In the genomic region with DNA sequence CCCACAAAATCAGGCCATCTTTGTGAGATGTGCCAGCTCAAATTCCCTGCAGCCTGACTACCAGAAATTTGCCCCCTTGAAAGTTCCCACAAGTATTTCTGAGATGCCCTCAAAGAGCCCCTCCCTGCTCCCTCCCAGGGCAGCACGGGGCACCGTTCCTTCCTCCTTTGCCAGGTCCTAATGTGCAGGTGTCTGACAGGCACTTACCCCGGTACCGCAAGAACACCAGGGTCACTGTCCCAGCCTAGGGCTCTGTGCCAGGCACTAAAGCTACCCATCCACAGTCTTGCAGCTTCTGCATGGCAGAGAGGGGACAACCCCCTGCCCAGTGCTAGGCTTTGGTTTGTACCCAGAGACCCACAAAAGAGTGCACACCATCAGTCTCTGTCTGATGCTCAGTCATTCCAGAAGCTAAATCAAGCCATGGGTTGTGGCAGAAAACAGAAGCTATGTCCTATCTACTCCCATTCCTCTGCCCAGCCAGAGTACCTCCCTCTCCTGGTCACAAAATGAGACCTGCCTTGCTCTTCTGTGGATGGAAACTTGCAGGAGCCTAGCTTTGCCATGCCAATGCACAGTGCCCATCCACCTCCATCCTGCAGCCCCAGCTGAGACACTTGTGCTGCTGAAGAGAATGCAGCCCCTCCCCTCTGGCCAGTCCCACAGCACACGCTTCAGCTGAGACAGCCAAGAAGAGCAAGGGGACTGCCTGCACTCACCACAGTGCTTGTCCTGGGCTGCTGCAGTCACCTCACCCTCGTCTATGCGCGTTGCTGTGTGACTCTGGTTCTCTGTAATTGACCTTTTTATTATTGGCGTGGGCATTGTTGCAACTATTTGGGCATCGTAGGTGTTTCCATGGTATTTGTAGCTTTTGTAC, we compare ENCODE assay signal across 1 cellular context.
TF ChIP-seq lines count a peak whose summit lies in the region.

No MANE protein-coding gene starts in this region.

TF ChIP-seq in H1, 55 proteins besides CTCF, POLR2A, EP300 and RAD21:
- no peak for TF ChIP-seq TAF1 (IDR thresholded peaks at IDR 0.05; ENCODE audit: low read depth, low read length)
- TF ChIP-seq YY1 (IDR thresholded peaks at IDR 0.05; ENCODE audit: low read depth, low read length), result no peak
- no peak for TF ChIP-seq SP2 (IDR thresholded peaks at IDR 0.05; ENCODE audit: low read length)
- no peak for TF ChIP-seq CBX5 (IDR thresholded peaks at IDR 0.05; ENCODE audit: low read depth, low read length)
- TF ChIP-seq, protein P1, sequence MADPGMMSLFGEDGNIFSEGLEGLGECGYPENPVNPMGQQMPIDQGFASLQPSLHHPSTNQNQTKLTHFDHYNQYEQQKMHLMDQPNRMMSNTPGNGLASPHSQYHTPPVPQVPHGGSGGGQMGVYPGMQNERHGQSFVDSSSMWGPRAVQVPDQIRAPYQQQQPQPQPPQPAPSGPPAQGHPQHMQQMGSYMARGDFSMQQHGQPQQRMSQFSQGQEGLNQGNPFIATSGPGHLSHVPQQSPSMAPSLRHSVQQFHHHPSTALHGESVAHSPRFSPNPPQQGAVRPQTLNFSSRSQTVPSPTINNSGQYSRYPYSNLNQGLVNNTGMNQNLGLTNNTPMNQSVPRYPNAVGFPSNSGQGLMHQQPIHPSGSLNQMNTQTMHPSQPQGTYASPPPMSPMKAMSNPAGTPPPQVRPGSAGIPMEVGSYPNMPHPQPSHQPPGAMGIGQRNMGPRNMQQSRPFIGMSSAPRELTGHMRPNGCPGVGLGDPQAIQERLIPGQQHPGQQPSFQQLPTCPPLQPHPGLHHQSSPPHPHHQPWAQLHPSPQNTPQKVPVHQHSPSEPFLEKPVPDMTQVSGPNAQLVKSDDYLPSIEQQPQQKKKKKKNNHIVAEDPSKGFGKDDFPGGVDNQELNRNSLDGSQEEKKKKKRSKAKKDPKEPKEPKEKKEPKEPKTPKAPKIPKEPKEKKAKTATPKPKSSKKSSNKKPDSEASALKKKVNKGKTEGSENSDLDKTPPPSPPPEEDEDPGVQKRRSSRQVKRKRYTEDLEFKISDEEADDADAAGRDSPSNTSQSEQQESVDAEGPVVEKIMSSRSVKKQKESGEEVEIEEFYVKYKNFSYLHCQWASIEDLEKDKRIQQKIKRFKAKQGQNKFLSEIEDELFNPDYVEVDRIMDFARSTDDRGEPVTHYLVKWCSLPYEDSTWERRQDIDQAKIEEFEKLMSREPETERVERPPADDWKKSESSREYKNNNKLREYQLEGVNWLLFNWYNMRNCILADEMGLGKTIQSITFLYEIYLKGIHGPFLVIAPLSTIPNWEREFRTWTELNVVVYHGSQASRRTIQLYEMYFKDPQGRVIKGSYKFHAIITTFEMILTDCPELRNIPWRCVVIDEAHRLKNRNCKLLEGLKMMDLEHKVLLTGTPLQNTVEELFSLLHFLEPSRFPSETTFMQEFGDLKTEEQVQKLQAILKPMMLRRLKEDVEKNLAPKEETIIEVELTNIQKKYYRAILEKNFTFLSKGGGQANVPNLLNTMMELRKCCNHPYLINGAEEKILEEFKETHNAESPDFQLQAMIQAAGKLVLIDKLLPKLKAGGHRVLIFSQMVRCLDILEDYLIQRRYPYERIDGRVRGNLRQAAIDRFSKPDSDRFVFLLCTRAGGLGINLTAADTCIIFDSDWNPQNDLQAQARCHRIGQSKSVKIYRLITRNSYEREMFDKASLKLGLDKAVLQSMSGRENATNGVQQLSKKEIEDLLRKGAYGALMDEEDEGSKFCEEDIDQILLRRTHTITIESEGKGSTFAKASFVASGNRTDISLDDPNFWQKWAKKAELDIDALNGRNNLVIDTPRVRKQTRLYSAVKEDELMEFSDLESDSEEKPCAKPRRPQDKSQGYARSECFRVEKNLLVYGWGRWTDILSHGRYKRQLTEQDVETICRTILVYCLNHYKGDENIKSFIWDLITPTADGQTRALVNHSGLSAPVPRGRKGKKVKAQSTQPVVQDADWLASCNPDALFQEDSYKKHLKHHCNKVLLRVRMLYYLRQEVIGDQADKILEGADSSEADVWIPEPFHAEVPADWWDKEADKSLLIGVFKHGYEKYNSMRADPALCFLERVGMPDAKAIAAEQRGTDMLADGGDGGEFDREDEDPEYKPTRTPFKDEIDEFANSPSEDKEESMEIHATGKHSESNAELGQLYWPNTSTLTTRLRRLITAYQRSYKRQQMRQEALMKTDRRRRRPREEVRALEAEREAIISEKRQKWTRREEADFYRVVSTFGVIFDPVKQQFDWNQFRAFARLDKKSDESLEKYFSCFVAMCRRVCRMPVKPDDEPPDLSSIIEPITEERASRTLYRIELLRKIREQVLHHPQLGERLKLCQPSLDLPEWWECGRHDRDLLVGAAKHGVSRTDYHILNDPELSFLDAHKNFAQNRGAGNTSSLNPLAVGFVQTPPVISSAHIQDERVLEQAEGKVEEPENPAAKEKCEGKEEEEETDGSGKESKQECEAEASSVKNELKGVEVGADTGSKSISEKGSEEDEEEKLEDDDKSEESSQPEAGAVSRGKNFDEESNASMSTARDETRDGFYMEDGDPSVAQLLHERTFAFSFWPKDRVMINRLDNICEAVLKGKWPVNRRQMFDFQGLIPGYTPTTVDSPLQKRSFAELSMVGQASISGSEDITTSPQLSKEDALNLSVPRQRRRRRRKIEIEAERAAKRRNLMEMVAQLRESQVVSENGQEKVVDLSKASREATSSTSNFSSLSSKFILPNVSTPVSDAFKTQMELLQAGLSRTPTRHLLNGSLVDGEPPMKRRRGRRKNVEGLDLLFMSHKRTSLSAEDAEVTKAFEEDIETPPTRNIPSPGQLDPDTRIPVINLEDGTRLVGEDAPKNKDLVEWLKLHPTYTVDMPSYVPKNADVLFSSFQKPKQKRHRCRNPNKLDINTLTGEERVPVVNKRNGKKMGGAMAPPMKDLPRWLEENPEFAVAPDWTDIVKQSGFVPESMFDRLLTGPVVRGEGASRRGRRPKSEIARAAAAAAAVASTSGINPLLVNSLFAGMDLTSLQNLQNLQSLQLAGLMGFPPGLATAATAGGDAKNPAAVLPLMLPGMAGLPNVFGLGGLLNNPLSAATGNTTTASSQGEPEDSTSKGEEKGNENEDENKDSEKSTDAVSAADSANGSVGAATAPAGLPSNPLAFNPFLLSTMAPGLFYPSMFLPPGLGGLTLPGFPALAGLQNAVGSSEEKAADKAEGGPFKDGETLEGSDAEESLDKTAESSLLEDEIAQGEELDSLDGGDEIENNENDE (IDR thresholded peaks at IDR 0.05; ENCODE audit: insufficient replicate concordance, low read length), result no peak
- TF ChIP-seq BACH1 (IDR thresholded peaks at IDR 0.05; ENCODE audit: low read length), result no peak
- no peak for TF ChIP-seq MAFK (IDR thresholded peaks at IDR 0.05; ENCODE audit: low read depth, low read length)
- TF ChIP-seq RBBP5 (IDR thresholded peaks at IDR 0.05; ENCODE audit: borderline replicate concordance, low read depth, low read length), result no peak
- TF ChIP-seq JUND (IDR thresholded peaks at IDR 0.05; ENCODE audit: low read length), result no peak
- no peak for TF ChIP-seq HDAC2 (IDR thresholded peaks at IDR 0.05; ENCODE audit: borderline replicate concordance in 1 of 2, low read depth in 2 of 2, low read length in 2 of 2)
- no peak for TF ChIP-seq PHF8 (conservative IDR thresholded peaks at IDR 0.05; ENCODE audit: low read depth, low read length)
- TF ChIP-seq SIRT6 (IDR thresholded peaks at IDR 0.05; ENCODE audit: low read length), result no peak
- no peak for TF ChIP-seq SP4 (IDR thresholded peaks at IDR 0.05; ENCODE audit: low read length)
- no peak for TF ChIP-seq ASH2L (IDR thresholded peaks at IDR 0.05; ENCODE audit: low read length)
- no peak for TF ChIP-seq RNF2 (IDR thresholded peaks at IDR 0.05; ENCODE audit: borderline replicate concordance, low read depth, low read length, missing control alignments, poor library complexity, severe bottlenecking)
- TF ChIP-seq TAF7 (optimal IDR thresholded peaks at IDR 0.05; ENCODE audit: borderline replicate concordance, low read depth, low read length), result no peak
- no peak for TF ChIP-seq SIN3A (conservative IDR thresholded peaks at IDR 0.05 in 1 of 2, IDR thresholded peaks at IDR 0.05 in 1 of 2; ENCODE audit: low read depth in 1 of 2, low read length in 2 of 2)
